In the genomic region with DNA sequence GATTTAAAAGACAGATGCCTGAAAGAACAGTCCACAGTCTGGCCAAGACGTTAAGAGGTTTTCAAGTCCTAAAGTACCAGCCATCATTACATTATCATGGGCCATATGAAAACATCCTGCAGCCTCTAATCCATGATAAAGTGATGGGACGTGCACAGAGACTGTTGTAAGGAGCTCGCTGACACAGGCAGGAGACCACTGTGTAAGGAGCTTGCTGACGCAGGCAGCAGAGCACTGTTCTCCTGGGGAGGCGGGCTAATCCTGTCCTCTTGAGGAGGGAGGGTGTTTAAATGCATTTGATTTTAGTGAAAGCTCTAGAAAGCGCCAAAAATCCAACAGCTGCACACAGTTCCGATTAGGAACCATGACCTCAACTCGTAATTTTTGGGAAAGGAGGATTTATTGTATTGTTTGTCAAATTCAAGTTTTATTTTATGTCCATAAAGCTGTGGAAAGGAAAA, we compare ENCODE assay signal across 1 cellular context.
TF ChIP-seq lines count a peak whose summit lies in the region.

No MANE protein-coding gene starts in this region.

TF ChIP-seq in GM23338, 12 proteins besides CTCF, POLR2A, EP300 and RAD21 (continued from another document):
- TF ChIP-seq EZH2 (IDR thresholded peaks at IDR 0.05; ENCODE audit: low read depth, unreplicated experiment) (no peak), JUNB (IDR thresholded peaks at IDR 0.05; ENCODE audit: unreplicated experiment) (no peak), ZNF331 (CRISPR knock-in tag; IDR thresholded peaks at IDR 0.05; ENCODE audit: low read depth) (no peak), CREB1 (CRISPR knock-in tag; IDR thresholded peaks at IDR 0.05; ENCODE audit: low read depth) (no peak), ZNF114 (CRISPR knock-in tag; IDR thresholded peaks at IDR 0.05) (no peak)
- TF ChIP-seq, protein P1, sequence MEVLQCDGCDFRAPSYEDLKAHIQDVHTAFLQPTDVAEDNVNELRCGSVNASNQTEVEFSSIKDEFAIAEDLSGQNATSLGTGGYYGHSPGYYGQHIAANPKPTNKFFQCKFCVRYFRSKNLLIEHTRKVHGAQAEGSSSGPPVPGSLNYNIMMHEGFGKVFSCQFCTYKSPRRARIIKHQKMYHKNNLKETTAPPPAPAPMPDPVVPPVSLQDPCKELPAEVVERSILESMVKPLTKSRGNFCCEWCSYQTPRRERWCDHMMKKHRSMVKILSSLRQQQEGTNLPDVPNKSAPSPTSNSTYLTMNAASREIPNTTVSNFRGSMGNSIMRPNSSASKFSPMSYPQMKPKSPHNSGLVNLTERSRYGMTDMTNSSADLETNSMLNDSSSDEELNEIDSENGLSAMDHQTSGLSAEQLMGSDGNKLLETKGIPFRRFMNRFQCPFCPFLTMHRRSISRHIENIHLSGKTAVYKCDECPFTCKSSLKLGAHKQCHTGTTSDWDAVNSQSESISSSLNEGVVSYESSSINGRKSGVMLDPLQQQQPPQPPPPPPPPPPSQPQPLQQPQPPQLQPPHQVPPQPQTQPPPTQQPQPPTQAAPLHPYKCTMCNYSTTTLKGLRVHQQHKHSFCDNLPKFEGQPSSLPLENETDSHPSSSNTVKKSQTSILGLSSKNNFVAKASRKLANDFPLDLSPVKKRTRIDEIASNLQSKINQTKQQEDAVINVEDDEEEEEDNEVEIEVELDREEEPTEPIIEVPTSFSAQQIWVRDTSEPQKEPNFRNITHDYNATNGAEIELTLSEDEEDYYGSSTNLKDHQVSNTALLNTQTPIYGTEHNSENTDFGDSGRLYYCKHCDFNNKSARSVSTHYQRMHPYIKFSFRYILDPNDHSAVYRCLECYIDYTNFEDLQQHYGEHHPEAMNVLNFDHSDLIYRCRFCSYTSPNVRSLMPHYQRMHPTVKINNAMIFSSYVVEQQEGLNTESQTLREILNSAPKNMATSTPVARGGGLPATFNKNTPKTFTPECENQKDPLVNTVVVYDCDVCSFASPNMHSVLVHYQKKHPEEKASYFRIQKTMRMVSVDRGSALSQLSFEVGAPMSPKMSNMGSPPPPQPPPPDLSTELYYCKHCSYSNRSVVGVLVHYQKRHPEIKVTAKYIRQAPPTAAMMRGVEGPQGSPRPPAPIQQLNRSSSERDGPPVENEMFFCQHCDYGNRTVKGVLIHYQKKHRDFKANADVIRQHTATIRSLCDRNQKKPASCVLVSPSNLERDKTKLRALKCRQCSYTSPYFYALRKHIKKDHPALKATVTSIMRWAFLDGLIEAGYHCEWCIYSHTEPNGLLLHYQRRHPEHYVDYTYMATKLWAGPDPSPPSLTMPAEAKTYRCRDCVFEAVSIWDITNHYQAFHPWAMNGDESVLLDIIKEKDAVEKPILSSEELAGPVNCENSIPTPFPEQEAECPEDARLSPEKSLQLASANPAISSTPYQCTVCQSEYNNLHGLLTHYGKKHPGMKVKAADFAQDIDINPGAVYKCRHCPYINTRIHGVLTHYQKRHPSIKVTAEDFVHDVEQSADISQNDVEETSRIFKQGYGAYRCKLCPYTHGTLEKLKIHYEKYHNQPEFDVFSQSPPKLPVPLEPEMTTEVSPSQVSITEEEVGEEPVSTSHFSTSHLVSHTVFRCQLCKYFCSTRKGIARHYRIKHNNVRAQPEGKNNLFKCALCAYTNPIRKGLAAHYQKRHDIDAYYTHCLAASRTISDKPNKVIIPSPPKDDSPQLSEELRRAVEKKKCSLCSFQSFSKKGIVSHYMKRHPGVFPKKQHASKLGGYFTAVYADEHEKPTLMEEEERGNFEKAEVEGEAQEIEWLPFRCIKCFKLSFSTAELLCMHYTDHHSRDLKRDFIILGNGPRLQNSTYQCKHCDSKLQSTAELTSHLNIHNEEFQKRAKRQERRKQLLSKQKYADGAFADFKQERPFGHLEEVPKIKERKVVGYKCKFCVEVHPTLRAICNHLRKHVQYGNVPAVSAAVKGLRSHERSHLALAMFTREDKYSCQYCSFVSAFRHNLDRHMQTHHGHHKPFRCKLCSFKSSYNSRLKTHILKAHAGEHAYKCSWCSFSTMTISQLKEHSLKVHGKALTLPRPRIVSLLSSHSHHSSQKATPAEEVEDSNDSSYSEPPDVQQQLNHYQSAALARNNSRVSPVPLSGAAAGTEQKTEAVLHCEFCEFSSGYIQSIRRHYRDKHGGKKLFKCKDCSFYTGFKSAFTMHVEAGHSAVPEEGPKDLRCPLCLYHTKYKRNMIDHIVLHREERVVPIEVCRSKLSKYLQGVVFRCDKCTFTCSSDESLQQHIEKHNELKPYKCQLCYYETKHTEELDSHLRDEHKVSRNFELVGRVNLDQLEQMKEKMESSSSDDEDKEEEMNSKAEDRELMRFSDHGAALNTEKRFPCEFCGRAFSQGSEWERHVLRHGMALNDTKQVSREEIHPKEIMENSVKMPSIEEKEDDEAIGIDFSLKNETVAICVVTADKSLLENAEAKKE (CRISPR knock-in tag; IDR thresholded peaks at IDR 0.05), result no peak
- TF ChIP-seq, protein P2, sequence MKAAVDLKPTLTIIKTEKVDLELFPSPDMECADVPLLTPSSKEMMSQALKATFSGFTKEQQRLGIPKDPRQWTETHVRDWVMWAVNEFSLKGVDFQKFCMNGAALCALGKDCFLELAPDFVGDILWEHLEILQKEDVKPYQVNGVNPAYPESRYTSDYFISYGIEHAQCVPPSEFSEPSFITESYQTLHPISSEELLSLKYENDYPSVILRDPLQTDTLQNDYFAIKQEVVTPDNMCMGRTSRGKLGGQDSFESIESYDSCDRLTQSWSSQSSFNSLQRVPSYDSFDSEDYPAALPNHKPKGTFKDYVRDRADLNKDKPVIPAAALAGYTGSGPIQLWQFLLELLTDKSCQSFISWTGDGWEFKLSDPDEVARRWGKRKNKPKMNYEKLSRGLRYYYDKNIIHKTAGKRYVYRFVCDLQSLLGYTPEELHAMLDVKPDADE (IDR thresholded peaks at IDR 0.05), result no peak
